Comparison of ENCODE assay signal across 29 cellular contexts in genomic region chr5:3092664-3093063, GRCh38.
"Had no signal": no experiment of that assay in that cellular context is flagged by ENCODE, and none has a peak within 500 bp of the region (broad histone marks: within the 10 kb centered on the region; RNA-seq: fewer than 3 reads in every experiment).

No MANE protein-coding gene starts in this region.

- H3K27me3 ChIP-seq: body of pancreas, neutrophil, sigmoid colon, uterus had no signal

- H3K4me1 ChIP-seq: body of pancreas, gastroesophageal sphincter, sigmoid colon, uterus had no signal

- H3K36me3 ChIP-seq: gastroesophageal sphincter, neutrophil, sigmoid colon, uterus had no signal

- H3K4me3 Mint-ChIP-seq: activated B cell treated with CpG ODN at 0.5 μM for 24 hours; activated CD8-positive, alpha-beta memory T cell treated with anti-CD3 and anti-CD28 coated beads, Interleukin-2, amount 10 ng/mL, durations not matched to agents 7 days and 5 days; activated CD8-positive, alpha-beta T cell treated with anti-CD3 and anti-CD28 coated beads for 36 hours; activated naive CD4-positive, alpha-beta T cell treated with anti-CD3 and anti-CD28 coated beads, Interleukin-2, amount 50 U/mL, for 24 hours; effector memory CD8-positive, alpha-beta T cell; nephron; stimulated activated memory B cell treated with anti-CD40 and anti-IgM and Interleukin-4, amounts not matched to agents 10 μg/mL and 1 μg/mL and 100 μg/mL, for 72 hours; stimulated activated naive CD8-positive, alpha-beta T cell treated with anti-CD3 and anti-CD28 coated beads, Interleukin-15, amount 100 ng/mL, for 72 hours; T-cell; T-helper 2 cell treated with Interferon-gamma antibody and Interleukin-4, amounts not matched to agents 5 μg/mL and 100 μg/mL, for 36 hours; type B pancreatic cell had no signal

- DNase-seq: activated B cell treated with CpG ODN at 0.5 μM for 24 hours; activated CD4-positive, alpha-beta T cell treated with anti-CD3 and anti-CD28 coated beads, Interleukin-2, amount 50 U/mL, for 1 hour; activated CD8-positive, alpha-beta memory T cell treated with anti-CD3 and anti-CD28 coated beads, Interleukin-2, amount 10 ng/mL, durations not matched to agents 7 days and 5 days; activated CD8-positive, alpha-beta T cell treated with anti-CD3 and anti-CD28 coated beads for 36 hours; activated T-cell treated with anti-CD3 and anti-CD28 coated beads, Interleukin-2, amount 50 U/mL, for 48 hours; anterior cingulate cortex; body of pancreas; cortex of kidney; effector memory CD8-positive, alpha-beta T cell; erythroblast; hippocampal formation; kidney; sigmoid colon; small intestine; stimulated activated CD4-positive, alpha-beta T cell treated with anti-CD3 and anti-CD28 coated beads, Interleukin-4, amount 100 ng/mL, for 4 hours; stimulated activated CD8-positive, alpha-beta memory T cell treated with anti-CD3 and anti-CD28 coated beads, Interleukin-4, amount 100 ng/mL, for 48 hours; stimulated activated naive CD8-positive, alpha-beta T cell treated with anti-CD3 and anti-CD28 coated beads, Interleukin-15, amount 100 ng/mL, for 72 hours; substantia nigra; T-cell; uterus had no signal

- H3K4me1 Mint-ChIP-seq: activated B cell treated with CpG ODN at 0.5 μM for 24 hours; activated CD8-positive, alpha-beta memory T cell treated with anti-CD3 and anti-CD28 coated beads, Interleukin-2, amount 10 ng/mL, durations not matched to agents 7 days and 5 days; activated naive CD4-positive, alpha-beta T cell treated with anti-CD3 and anti-CD28 coated beads, Interleukin-2, amount 50 U/mL, for 24 hours; nephron; stimulated activated memory B cell treated with anti-CD40 and anti-IgM and Interleukin-4, amounts not matched to agents 10 μg/mL and 1 μg/mL and 100 μg/mL, for 72 hours; stimulated activated naive CD8-positive, alpha-beta T cell treated with anti-CD3 and anti-CD28 coated beads, Interleukin-15, amount 100 ng/mL, for 72 hours; T-cell had no signal

- H3K4me3 ChIP-seq: body of pancreas, gastroesophageal sphincter, lung, sigmoid colon, uterus had no signal

- H3K27ac ChIP-seq: body of pancreas, gastroesophageal sphincter, neutrophil, sigmoid colon, uterus had no signal

- H3K36me3 Mint-ChIP-seq: activated CD8-positive, alpha-beta memory T cell treated with anti-CD3 and anti-CD28 coated beads, Interleukin-2, amount 10 ng/mL, durations not matched to agents 7 days and 5 days; activated naive CD4-positive, alpha-beta T cell treated with anti-CD3 and anti-CD28 coated beads, Interleukin-2, amount 50 U/mL, for 24 hours; stimulated activated memory B cell treated with anti-CD40 and anti-IgM and Interleukin-4, amounts not matched to agents 10 μg/mL and 1 μg/mL and 100 μg/mL, for 72 hours; T-cell; type B pancreatic cell had no signal

- H3K27me3 Mint-ChIP-seq: activated B cell treated with CpG ODN at 0.5 μM for 24 hours; activated CD8-positive, alpha-beta memory T cell treated with anti-CD3 and anti-CD28 coated beads, Interleukin-2, amount 10 ng/mL, durations not matched to agents 7 days and 5 days; effector memory CD8-positive, alpha-beta T cell; stimulated activated memory B cell treated with anti-CD40 and anti-IgM and Interleukin-4, amounts not matched to agents 10 μg/mL and 1 μg/mL and 100 μg/mL, for 72 hours; stimulated activated naive CD8-positive, alpha-beta T cell treated with anti-CD3 and anti-CD28 coated beads, Interleukin-15, amount 100 ng/mL, for 72 hours; T-cell had no signal

- H3K9me3 Mint-ChIP-seq: nephron, type B pancreatic cell had no signal

- H3K9me3 ChIP-seq: body of pancreas, neutrophil, sigmoid colon, uterus had no signal

- ATAC-seq: activated CD8-positive, alpha-beta memory T cell treated with anti-CD3 and anti-CD28 coated beads, Interleukin-2, amount 10 ng/mL, durations not matched to agents 7 days and 5 days; activated CD8-positive, alpha-beta T cell treated with anti-CD3 and anti-CD28 coated beads for 36 hours; body of pancreas; effector memory CD8-positive, alpha-beta T cell; gastroesophageal sphincter; stimulated activated memory B cell treated with anti-CD40 and anti-IgM and Interleukin-4, amounts not matched to agents 10 μg/mL and 1 μg/mL and 100 μg/mL, for 72 hours; stimulated activated naive CD8-positive, alpha-beta T cell treated with anti-CD3 and anti-CD28 coated beads, Interleukin-15, amount 100 ng/mL, for 72 hours; T-cell had no signal

- H3K27ac Mint-ChIP-seq: activated B cell treated with CpG ODN at 0.5 μM for 24 hours; activated CD8-positive, alpha-beta memory T cell treated with anti-CD3 and anti-CD28 coated beads, Interleukin-2, amount 10 ng/mL, durations not matched to agents 7 days and 5 days; activated CD8-positive, alpha-beta T cell treated with anti-CD3 and anti-CD28 coated beads for 36 hours; activated naive CD4-positive, alpha-beta T cell treated with anti-CD3 and anti-CD28 coated beads, Interleukin-2, amount 50 U/mL, for 24 hours; activated T-helper 2 cell treated with anti-CD3 and anti-CD28 coated beads, Interferon-gamma antibody, Interleukin-2, Interleukin-4, amounts not matched to agents 10 μg/mL and 5 μg/mL and 100 μg/mL, durations not matched to agents 14 hours and 24 hours and 36 hours; effector memory CD8-positive, alpha-beta T cell; nephron; stimulated activated memory B cell treated with anti-CD40 and anti-IgM and Interleukin-4, amounts not matched to agents 10 μg/mL and 1 μg/mL and 100 μg/mL, for 72 hours; stimulated activated naive CD8-positive, alpha-beta T cell treated with anti-CD3 and anti-CD28 coated beads, Interleukin-15, amount 100 ng/mL, for 72 hours; T-cell; T-helper 2 cell treated with Interferon-gamma antibody and Interleukin-4, amounts not matched to agents 5 μg/mL and 100 μg/mL, for 36 hours; type B pancreatic cell had no signal
